In the genomic region with DNA sequence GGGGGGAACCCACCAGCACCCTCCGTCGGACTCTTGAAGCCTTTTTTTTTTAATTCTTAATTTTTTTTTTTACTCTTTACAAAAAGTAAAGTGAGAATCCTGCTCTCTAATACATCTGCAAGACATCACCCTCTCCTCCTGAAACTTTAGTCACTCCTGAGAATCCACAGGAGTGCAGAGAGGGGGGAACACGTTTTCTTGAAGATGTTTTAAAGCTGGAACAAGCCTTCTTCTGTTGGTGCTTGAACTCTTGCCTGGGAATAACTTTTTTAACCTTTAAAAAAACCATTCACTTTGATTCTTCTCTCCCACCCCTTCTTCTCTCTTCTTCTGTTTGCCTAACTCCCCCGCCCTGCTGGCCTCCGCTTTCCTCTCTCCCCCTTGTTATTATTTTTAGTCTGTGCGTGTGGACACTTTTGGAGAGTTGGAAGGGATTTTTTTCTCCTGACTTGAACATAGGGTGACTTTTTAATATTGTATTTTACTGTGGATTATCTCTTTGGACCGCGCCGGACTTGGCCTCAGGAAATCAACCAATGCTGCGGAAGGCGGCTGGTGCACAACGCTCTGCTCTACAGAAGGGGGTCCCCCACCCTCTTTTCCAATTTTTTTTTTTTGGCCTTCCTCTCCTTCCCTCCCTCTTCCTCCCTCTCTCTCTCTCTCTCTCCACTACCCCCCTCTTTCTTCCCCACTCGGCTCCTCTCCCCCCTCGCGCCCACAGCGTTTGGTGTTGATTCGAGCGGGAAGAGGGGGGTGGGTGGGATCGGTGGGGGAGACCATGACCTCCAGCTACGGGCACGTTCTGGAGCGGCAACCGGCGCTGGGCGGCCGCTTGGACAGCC, we compare ENCODE assay signal across 8 cellular contexts. TPM values are rescaled to one million over a fixed set of nuclear protein-coding genes. Genes with fewer than 3 reads are reported as not detected.
A peak's percentile ranks its signal among the peaks of the same experiment; 100 is the strongest.
DNase-seq lines count a peak whose midpoint lies in the region; ATAC-seq, FAIRE-seq and TF ChIP-seq lines count a peak whose summit lies in the region.

A gene (plus strand): TSS at position 691 of the 842 bp plus-strand sequence. CDS start 88 bp downstream, at position 779.

- POLR2A ChIA-PET in Caco-2 (lab: Charles Lee) = no interaction called here

- no peak for FAIRE-seq in frontal cortex (lab: Jason Lieb, UNC)

- DNase-seq in Caco-2 (no peak), cardiac septum (ENCODE audit: low spot score) (no peak), progenitor cell of endocrine pancreas (ENCODE audit: low spot score, unreplicated experiment) (no peak), hippocampal formation (lab: John Stamatoyannopoulos, UW) (no peak), frontal cortex (ENCODE audit: low spot score in 2 of 2) (no peak), NOMO-1 treated with dmso at 0.1 percent for 144 hours (lab: John Stamatoyannopoulos, UW; ENCODE audit: unreplicated experiment) (no peak)
- no peak for DNase-seq in stimulated activated CD4-positive, alpha-beta T cell treated with anti-CD3 and anti-CD28 coated beads, Interleukin-4, amount 100 ng/mL, for 1 hour

- H3K36me3 Mint-ChIP-seq in Caco-2 (ENCODE audit: insufficient read depth, unreplicated experiment) (peaks cover 6% of the 10 kb centered on the region), progenitor cell of endocrine pancreas (ENCODE audit: insufficient read depth) (no peaks in the 10 kb centered on the region)

- no peak within 1 kb of the TSS for H3K27ac Mint-ChIP-seq in Caco-2 (ENCODE audit: unreplicated experiment)
- H3K27ac Mint-ChIP-seq in progenitor cell of endocrine pancreas = no peak within 1 kb of the TSS

- H3K27me3 Mint-ChIP-seq in Caco-2 (ENCODE audit: insufficient read depth, unreplicated experiment) (peaks cover 17% of the 10 kb centered on the region), progenitor cell of endocrine pancreas (peaks cover 98% of the 10 kb centered on the region)

- BruUV-seq in Caco-2 (replicated peaks; lab: Mats Ljungman, UMichigan) = no TSS peak

- no peaks in the 10 kb centered on the region; the same call in 1 of the 2 replicates for H3K27me3 ChIP-seq in Caco-2 (replicated peaks; ENCODE audit: control insufficient read depth, insufficient read depth, low read length)

- H3K36me3 ChIP-seq in Caco-2 (ENCODE audit: control insufficient read depth, insufficient read depth, low read length) = no peaks in the 10 kb centered on the region

- no peaks in the 10 kb centered on the region for H3K4me1 ChIP-seq in Caco-2

- no peak for TF ChIP-seq CTCF in Caco-2 (IDR thresholded peaks at IDR 0.05; ENCODE audit: insufficient read depth in 1 of 2, low read depth in 1 of 2, low read length in 1 of 2, severe bottlenecking in 1 of 2, unreplicated experiment in 1 of 2)
- no peak for TF ChIP-seq CTCF in progenitor cell of endocrine pancreas (IDR thresholded peaks at IDR 0.05; ENCODE audit: unreplicated experiment)

- H3K4me1 Mint-ChIP-seq in Caco-2 (ENCODE audit: low read depth, unreplicated experiment) (no peaks in the 10 kb centered on the region), progenitor cell of endocrine pancreas (ENCODE audit: low read depth) (peaks cover 21% of the 10 kb centered on the region)

- ATAC-seq in SK-N-SH treated with all-trans-retinoic acid at 6 μM for 48 hours = peak; percentile 1

- H3K9me3 ChIP-seq in Caco-2 = no peaks in the 10 kb centered on the region

- no peak within 1 kb of the TSS for H3K4me3 ChIP-seq in Caco-2 (ENCODE audit: low read depth, low read length)

- H3K9me3 Mint-ChIP-seq in Caco-2 (ENCODE audit: unreplicated experiment) (no peaks in the 10 kb centered on the region), progenitor cell of endocrine pancreas (ENCODE audit: low read depth) (no peaks in the 10 kb centered on the region)

- CTCF ChIA-PET in Caco-2 (lab: Charles Lee) = no interaction called here

- H3K4me3 Mint-ChIP-seq in Caco-2 (ENCODE audit: unreplicated experiment) (peak within 1 kb of the TSS; percentile 51), progenitor cell of endocrine pancreas (ENCODE audit: low read depth) (peak within 1 kb of the TSS; percentile 67)

- intact Hi-C loops in Caco-2 (cut with micrococcal nuclease; ENCODE audit: unreplicated experiment) = no loop called here
- intact Hi-C loops in cardiac septum (cut with DNase I) = loop anchor here (2.0 to 10.0 kb wide), 8 partner anchors 35 to 739 kb away; a partner anchor contains a TSS

TF ChIP-seq in SK-N-SH treated with all-trans-retinoic acid at 6 μM for 48 hours, 23 proteins besides CTCF, POLR2A, EP300 and RAD21:
- TF ChIP-seq ZNF8 (CRISPR knock-in tag; IDR thresholded peaks at IDR 0.05) = no peak
- TF ChIP-seq ESRRG (CRISPR knock-in tag; IDR thresholded peaks at IDR 0.05) = no peak
- TF ChIP-seq ZFP30 (CRISPR knock-in tag; IDR thresholded peaks at IDR 0.05) = no peak
- TF ChIP-seq SNAI2 (CRISPR knock-in tag; IDR thresholded peaks at IDR 0.05) = no peak
- no peak for TF ChIP-seq ZNF70 (CRISPR knock-in tag; IDR thresholded peaks at IDR 0.05)
- no peak for TF ChIP-seq TCF4 (CRISPR knock-in tag; IDR thresholded peaks at IDR 0.05; ENCODE audit: borderline replicate concordance)
- TF ChIP-seq ZC3H10 (CRISPR knock-in tag; IDR thresholded peaks at IDR 0.05) = no peak
- TF ChIP-seq, protein P1, sequence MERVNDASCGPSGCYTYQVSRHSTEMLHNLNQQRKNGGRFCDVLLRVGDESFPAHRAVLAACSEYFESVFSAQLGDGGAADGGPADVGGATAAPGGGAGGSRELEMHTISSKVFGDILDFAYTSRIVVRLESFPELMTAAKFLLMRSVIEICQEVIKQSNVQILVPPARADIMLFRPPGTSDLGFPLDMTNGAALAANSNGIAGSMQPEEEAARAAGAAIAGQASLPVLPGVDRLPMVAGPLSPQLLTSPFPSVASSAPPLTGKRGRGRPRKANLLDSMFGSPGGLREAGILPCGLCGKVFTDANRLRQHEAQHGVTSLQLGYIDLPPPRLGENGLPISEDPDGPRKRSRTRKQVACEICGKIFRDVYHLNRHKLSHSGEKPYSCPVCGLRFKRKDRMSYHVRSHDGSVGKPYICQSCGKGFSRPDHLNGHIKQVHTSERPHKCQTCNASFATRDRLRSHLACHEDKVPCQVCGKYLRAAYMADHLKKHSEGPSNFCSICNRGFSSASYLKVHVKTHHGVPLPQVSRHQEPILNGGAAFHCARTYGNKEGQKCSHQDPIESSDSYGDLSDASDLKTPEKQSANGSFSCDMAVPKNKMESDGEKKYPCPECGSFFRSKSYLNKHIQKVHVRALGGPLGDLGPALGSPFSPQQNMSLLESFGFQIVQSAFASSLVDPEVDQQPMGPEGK (CRISPR knock-in tag; IDR thresholded peaks at IDR 0.05; ENCODE audit: borderline replicate concordance) = no peak
- TF ChIP-seq OSR1 (CRISPR knock-in tag; IDR thresholded peaks at IDR 0.05) = no peak
- no peak for TF ChIP-seq ARNTL (CRISPR knock-in tag; IDR thresholded peaks at IDR 0.05; ENCODE audit: borderline replicate concordance, low read depth)
- TF ChIP-seq TOX (CRISPR knock-in tag; IDR thresholded peaks at IDR 0.05; ENCODE audit: borderline replicate concordance) = no peak
- no peak for TF ChIP-seq ISL1 (CRISPR knock-in tag; IDR thresholded peaks at IDR 0.05)
- no peak for TF ChIP-seq CSDC2 (CRISPR knock-in tag; IDR thresholded peaks at IDR 0.05)
- TF ChIP-seq BACH2 (CRISPR knock-in tag; IDR thresholded peaks at IDR 0.05; ENCODE audit: borderline replicate concordance) = no peak
- TF ChIP-seq GLIS3 (CRISPR knock-in tag; IDR thresholded peaks at IDR 0.05) = no peak

RNA-seq across cellular contexts. Expression of the gene that starts here (rescaled TPM):
- not detected in 2 replicates for total RNA-seq in Caco-2 (2022)
- 124 TPM for total RNA-seq in cardiac septum
- total RNA-seq in progenitor cell of endocrine pancreas = 1.5 TPM in 2 replicates
- total RNA-seq in frontal cortex = 6.5 TPM

Comparison
In these comparisons a context has a peak if more than half of its experiments do, and no peak if none do; other contexts are left out.
1. RNA of the gene that starts here (total RNA-seq): 124 TPM in cardiac septum (single experiment); 6.5 TPM in frontal cortex (single experiment), 1.5 TPM in progenitor cell of endocrine pancreas and not detected in Caco-2; every median in the first group is over 10 times any median in the second.